Comparison of ENCODE assay signal across 30 cellular contexts in the genomic region with DNA sequence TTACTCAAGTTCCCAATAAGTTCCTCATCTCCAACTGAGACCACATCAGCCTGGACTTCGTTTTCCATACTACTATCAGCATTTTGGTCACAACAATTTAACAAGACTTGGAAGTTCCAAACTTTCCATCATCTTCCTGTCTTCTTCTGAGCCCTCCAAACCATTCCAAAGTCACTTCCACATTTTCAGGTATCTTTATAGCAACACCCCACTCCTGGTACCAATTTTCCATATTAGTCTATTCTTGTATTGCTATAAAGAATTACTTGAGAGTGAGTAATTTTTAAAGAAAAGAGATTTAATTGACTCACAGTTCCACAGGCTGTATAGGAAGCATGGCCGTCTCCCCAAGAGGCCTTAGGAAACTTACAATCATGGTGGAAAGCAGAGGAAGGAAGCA.
"Had no signal": no experiment of that assay in that cellular context is flagged by ENCODE, and none has a peak within 500 bp of the region (broad histone marks: within the 10 kb centered on the region; RNA-seq: fewer than 3 reads in every experiment).

No MANE protein-coding gene starts in this region.

- H3K27ac ChIP-seq: neutrophil, pancreas, prostate gland, right atrium auricular region, right lobe of liver, sigmoid colon, stomach, suprapubic skin, testis, tibial artery, transverse colon, upper lobe of right lung, vagina had no signal

- H3K4me3 ChIP-seq: pancreas, prostate gland, right atrium auricular region, right lobe of liver, sigmoid colon, stomach, suprapubic skin, testis, tibial artery, transverse colon, upper lobe of right lung, vagina had no signal

- H3K9me3 Mint-ChIP-seq: type B pancreatic cell had no signal

- H3K4me1 ChIP-seq: pancreas, prostate gland, right atrium auricular region, right lobe of liver, sigmoid colon, stomach, suprapubic skin, testis, tibial artery, transverse colon, upper lobe of right lung, vagina had no signal

- H3K36me3 Mint-ChIP-seq: stimulated activated effector memory CD8-positive, alpha-beta T cell treated with anti-CD3 and anti-CD28 coated beads, Interleukin-12 subunit alpha, Interleukin-12 subunit beta, amount 100 ng/mL, for 72 hours; type B pancreatic cell had no signal

- H3K9me3 ChIP-seq: pancreas, prostate gland, right lobe of liver had no signal

- H3K36me3 ChIP-seq: neutrophil, pancreas, prostate gland, right atrium auricular region, right lobe of liver, sigmoid colon, stomach, suprapubic skin, tibial artery, transverse colon, upper lobe of right lung, vagina had no signal

- FAIRE-seq: pancreas, small intestine had no signal

- H3K4me3 Mint-ChIP-seq: naive thymus-derived CD8-positive, alpha-beta T cell; natural killer cell treated with Interleukin-12 subunit alpha and Interleukin-12 subunit beta and Interleukin-15 and Interleukin-18, amount 100 ng/mL, for 72 hours; nephron progenitor cell; neural crest cell; stimulated activated effector memory CD8-positive, alpha-beta T cell treated with anti-CD3 and anti-CD28 coated beads, Interleukin-12 subunit alpha, Interleukin-12 subunit beta, amount 100 ng/mL, for 72 hours; stimulated activated naive B cell treated with anti-CD40 and anti-IgM and Interleukin-4, amounts not matched to agents 10 μg/mL and 1 μg/mL and 100 μg/mL, for 72 hours; stimulated activated naive CD8-positive, alpha-beta T cell treated with anti-CD3 and anti-CD28 coated beads, Interleukin-15, Interleukin-2, amounts not matched to agents 100 ng/mL and 50 ng/mL, for 24 hours; type B pancreatic cell had no signal

- H3K27me3 ChIP-seq: neutrophil, pancreas, right atrium auricular region, right lobe of liver, sigmoid colon, stomach, suprapubic skin, testis, tibial artery, transverse colon, upper lobe of right lung, vagina had no signal

- H3K27me3 Mint-ChIP-seq: stimulated activated naive B cell treated with anti-CD40 and anti-IgM and Interleukin-4, amounts not matched to agents 10 μg/mL and 1 μg/mL and 100 μg/mL, for 72 hours; type B pancreatic cell had no signal

- DNase-seq: naive thymus-derived CD8-positive, alpha-beta T cell; nephron progenitor cell; nucleus accumbens; pancreas; retina; right lobe of liver; sigmoid colon; small intestine; stimulated activated CD4-positive, alpha-beta T cell treated with anti-CD3 and anti-CD28 coated beads, Interleukin-15, amount 100 ng/mL, for 24 hours; stimulated activated CD4-positive, alpha-beta T cell treated with anti-CD3 and anti-CD28 coated beads, Interleukin-2, amount 100 ng/mL, for 24 hours; stimulated activated CD4-positive, alpha-beta T cell treated with anti-CD3 and anti-CD28 coated beads, Interleukin-2, amount 100 ng/mL, for 48 hours; stimulated activated CD4-positive, alpha-beta T cell treated with anti-CD3 and anti-CD28 coated beads, Interleukin-4, amount 100 ng/mL, for 24 hours; stimulated activated naive B cell treated with anti-CD40 and anti-IgM and Interleukin-4, amounts not matched to agents 10 μg/mL and 1 μg/mL and 100 μg/mL, for 72 hours; stimulated activated naive CD4-positive, alpha-beta T cell treated with Interleukin-2 at 50 U/mL for 16 hours; stomach; substantia nigra; testis; tibial artery; transverse colon; upper lobe of right lung had no signal

- H3K27ac Mint-ChIP-seq: naive thymus-derived CD8-positive, alpha-beta T cell; natural killer cell treated with Interleukin-12 subunit alpha and Interleukin-12 subunit beta and Interleukin-15 and Interleukin-18, amount 100 ng/mL, for 72 hours; nephron progenitor cell; stimulated activated effector memory CD8-positive, alpha-beta T cell treated with anti-CD3 and anti-CD28 coated beads, Interleukin-12 subunit alpha, Interleukin-12 subunit beta, amount 100 ng/mL, for 72 hours; stimulated activated naive B cell treated with anti-CD40 and anti-IgM and Interleukin-4, amounts not matched to agents 10 μg/mL and 1 μg/mL and 100 μg/mL, for 72 hours; stimulated activated naive CD8-positive, alpha-beta T cell treated with anti-CD3 and anti-CD28 coated beads, Interleukin-15, Interleukin-2, amounts not matched to agents 100 ng/mL and 50 ng/mL, for 24 hours; type B pancreatic cell had no signal

- ATAC-seq: naive thymus-derived CD8-positive, alpha-beta T cell; natural killer cell treated with Interleukin-12 subunit alpha and Interleukin-12 subunit beta and Interleukin-15 and Interleukin-18, amount 100 ng/mL, for 72 hours; pancreas; right lobe of liver; stimulated activated effector memory CD8-positive, alpha-beta T cell treated with anti-CD3 and anti-CD28 coated beads, Interleukin-12 subunit alpha, Interleukin-12 subunit beta, amount 100 ng/mL, for 72 hours; stimulated activated naive B cell treated with anti-CD40 and anti-IgM and Interleukin-4, amounts not matched to agents 10 μg/mL and 1 μg/mL and 100 μg/mL, for 72 hours; upper lobe of right lung had no signal

- H3K4me1 Mint-ChIP-seq: naive thymus-derived CD8-positive, alpha-beta T cell; nephron progenitor cell; neural crest cell; stimulated activated effector memory CD8-positive, alpha-beta T cell treated with anti-CD3 and anti-CD28 coated beads, Interleukin-12 subunit alpha, Interleukin-12 subunit beta, amount 100 ng/mL, for 72 hours; stimulated activated naive B cell treated with anti-CD40 and anti-IgM and Interleukin-4, amounts not matched to agents 10 μg/mL and 1 μg/mL and 100 μg/mL, for 72 hours had no signal
